ENCODE assay signal across 13 cellular contexts in the genomic region with DNA sequence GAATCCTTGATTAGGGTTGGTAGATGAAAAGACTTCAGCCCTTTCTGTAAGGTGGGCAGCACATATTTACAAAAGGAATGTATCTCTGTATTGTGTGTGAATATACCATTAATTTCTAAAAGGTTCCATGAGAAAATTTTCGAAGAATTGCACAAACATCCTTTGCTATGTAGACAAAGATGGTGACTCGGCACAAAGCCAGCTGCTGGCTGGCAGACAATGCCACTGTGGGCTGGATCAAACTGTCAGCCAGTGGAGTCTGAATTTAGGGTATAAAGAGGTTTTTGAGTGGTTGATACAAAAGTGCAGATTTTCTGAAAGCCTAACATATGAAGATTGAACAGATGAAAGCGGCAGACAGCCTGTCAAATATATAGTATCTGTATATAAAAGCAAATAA. TPM values are rescaled to one million over a fixed set of nuclear protein-coding genes. Genes with fewer than 3 reads are reported as not detected.
DNase-seq lines count a peak whose midpoint lies in the region; ATAC-seq, FAIRE-seq and TF ChIP-seq lines count a peak whose summit lies in the region.
"Had no signal": no experiment of that assay in that cellular context is flagged by ENCODE, and none has a peak within 500 bp of the region (broad histone marks: within the 10 kb centered on the region; RNA-seq: fewer than 3 reads in every experiment).

No MANE protein-coding gene starts in this region.

- no peak for ATAC-seq in activated B cell treated with CpG ODN at 0.5 μM for 24 hours (ENCODE audit: low read depth)
- ATAC-seq in HG02938 (IDR thresholded peaks at IDR 0.05; ENCODE audit: unreplicated experiment), result no peak
- no peak for ATAC-seq in GM18861 (IDR thresholded peaks at IDR 0.05; ENCODE audit: unreplicated experiment)
- ATAC-seq: left lung had no signal

- POLR2A ChIA-PET in activated B cell treated with CpG ODN at 0.5 μM for 24 hours (lab: Charles Lee), result interaction anchor here (0.9 to 1.7 kb wide), 2 partner anchors 103 to 202 kb away, joined by 3 to 8 read pairs; a partner anchor contains a TSS

- H3K9me3 Mint-ChIP-seq in activated B cell treated with CpG ODN at 0.5 μM for 24 hours, result no peaks in the 10 kb centered on the region
- H3K9me3 Mint-ChIP-seq: endodermal cell had no signal

- CTCF ChIA-PET in activated B cell treated with CpG ODN at 0.5 μM for 24 hours (lab: Charles Lee), result interaction anchor here (1.5 to 2.6 kb wide), 4 partner anchors 8 to 136 kb away, joined by 7 to 22 read pairs (median 8); no protein-coding TSS in a partner anchor

- H3K27ac Mint-ChIP-seq in activated B cell treated with CpG ODN at 0.5 μM for 24 hours, result peak overlapping the region; percentile 36
- H3K27ac Mint-ChIP-seq: endodermal cell had no signal

- peak; percentile 14 for FAIRE-seq in GM19239 (lab: Jason Lieb, UNC)

- H3K36me3 Mint-ChIP-seq in activated B cell treated with CpG ODN at 0.5 μM for 24 hours (ENCODE audit: low read depth), result peaks cover 45% of the 10 kb centered on the region

- no peak overlapping the region for H3K4me3 Mint-ChIP-seq in activated B cell treated with CpG ODN at 0.5 μM for 24 hours
- H3K4me3 Mint-ChIP-seq: endodermal cell had no signal

- TF ChIP-seq CTCF in activated B cell treated with CpG ODN at 0.5 μM for 24 hours (IDR thresholded peaks at IDR 0.05), result no peak
- TF ChIP-seq CTCF in fibroblast of pulmonary artery (IDR thresholded peaks at IDR 0.05; ENCODE audit: low read length, missing control alignments), result no peak

- intact Hi-C loops in activated B cell treated with CpG ODN at 0.5 μM for 24 hours (cut with micrococcal nuclease) (loop anchor here (1.0 to 5.0 kb wide), 4 partner anchors 11 to 472 kb away; no protein-coding TSS in a partner anchor), posterior vena cava (cut with DNase I) (no loop called here)

- DNase-seq in Ammon's horn (ENCODE audit: low spot score), result peak; percentile 31
- DNase-seq in GM19239 (ENCODE audit: insufficient read length, low spot score), result no peak
- no peak for DNase-seq in activated B cell treated with CpG ODN at 0.5 μM for 24 hours
- peak; percentile 47 for DNase-seq in fibroblast of pulmonary artery (ENCODE audit: low read depth)
- DNase-seq in posterior vena cava (ENCODE audit: low spot score), result no peak
- no peak for DNase-seq in cerebellar nuclear complex (lab: John Stamatoyannopoulos, UW)
- DNase-seq: endodermal cell, KG1, left lung, sigmoid colon had no signal

- H3K4me1 Mint-ChIP-seq in activated B cell treated with CpG ODN at 0.5 μM for 24 hours, result peaks cover 28% of the 10 kb centered on the region

- H3K4me3 ChIP-seq in fibroblast of pulmonary artery (replicated peaks; ENCODE audit: low read depth, low read length), result no peak overlapping the region
- H3K4me3 ChIP-seq: left lung, sigmoid colon had no signal

- H3K27me3 Mint-ChIP-seq in activated B cell treated with CpG ODN at 0.5 μM for 24 hours, result no peaks in the 10 kb centered on the region

RNA-seq across cellular contexts. Expression of a gene that starts 5.6 kb away (rescaled TPM):
- total RNA-seq in activated B cell treated with CpG ODN at 0.5 μM for 24 hours (0.98 and 1.7 TPM in 2 replicates), posterior vena cava (1 to 10 TPM; 2.6 TPM)
- total RNA-seq: G401 had no signal

Comparison
In these comparisons a context has a peak if more than half of its experiments do, and no peak if none do; other contexts are left out.
1. DNase-seq: peak in Ammon's horn (single experiment) and fibroblast of pulmonary artery (single experiment); none in GM19239 (single experiment), activated B cell treated with CpG ODN at 0.5 μM for 24 hours (single experiment), posterior vena cava (single experiment) and cerebellar nuclear complex (0 of 2).